In the genomic region with DNA sequence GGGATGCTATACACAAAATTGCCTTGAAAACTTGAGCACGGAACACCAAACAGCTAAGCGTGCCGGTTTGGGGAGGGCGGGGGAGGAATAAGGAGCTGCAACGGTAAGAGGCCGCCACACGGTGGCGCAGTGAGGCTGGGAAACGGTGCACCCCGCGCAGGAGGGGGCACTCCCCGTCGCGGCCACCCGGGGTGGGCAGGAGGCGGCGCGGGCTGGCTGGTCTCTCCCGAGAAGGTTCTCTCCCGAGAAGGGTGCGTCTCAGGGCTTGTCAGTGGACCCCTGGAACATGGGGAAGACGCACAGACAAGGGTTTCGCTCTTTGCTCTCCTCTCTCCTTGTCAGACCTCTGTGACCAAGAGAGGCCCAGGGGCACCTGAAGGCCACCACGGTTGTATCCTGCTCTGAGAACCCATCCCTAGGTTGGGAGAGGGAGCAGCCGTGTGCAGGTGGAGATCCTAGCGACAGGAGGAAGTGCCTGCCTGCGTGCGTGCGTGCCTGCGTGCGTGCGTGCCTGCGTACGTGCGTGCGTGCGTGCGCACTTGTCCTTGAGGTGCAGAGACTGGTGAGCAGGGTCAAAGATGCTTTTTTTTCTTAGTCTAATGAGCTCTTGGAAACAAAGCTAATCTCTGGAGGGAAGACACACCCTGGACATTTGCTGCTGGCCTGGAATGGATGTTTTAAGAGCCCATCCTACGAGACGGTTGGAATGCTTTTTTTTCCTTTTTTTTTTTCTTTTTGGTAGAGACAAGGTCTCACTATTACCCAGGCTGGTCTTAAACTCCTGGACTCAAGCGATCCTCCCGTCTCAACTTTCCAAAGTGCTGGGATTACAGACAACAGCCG, we compare ENCODE assay signal across 8 cellular contexts. TPM values are rescaled to one million over a fixed set of nuclear protein-coding genes. Genes with fewer than 3 reads are reported as not detected.
A peak's percentile ranks its signal among the peaks of the same experiment; 100 is the strongest.
DNase-seq lines count a peak whose midpoint lies in the region; ATAC-seq and TF ChIP-seq lines count a peak whose summit lies in the region.

No MANE protein-coding gene starts in this region.

- no peaks in the 10 kb centered on the region for H3K36me3 ChIP-seq in spleen

- H3K4me3 ChIP-seq in iPS-11a (ENCODE audit: low read depth, low read length) (peak overlapping the region; percentile 6), spleen (peak overlapping the region in 6 of 8 donors; percentile 4 to 58 (median 27))

- peaks cover 0 to 55% (median 4%) of the 10 kb centered on the region in 7 donors for H3K27me3 ChIP-seq in spleen (replicated peaks in 1 of 7)

- TF ChIP-seq CTCF in GM12874 (IDR thresholded peaks at IDR 0.05; ENCODE audit: insufficient read depth, low read depth, low read length) (peak; percentile 88), spleen (IDR thresholded peaks at IDR 0.05 in 8 of 11, conservative IDR thresholded peaks at IDR 0.05 in 3 of 11) (peak; percentile 87 to 97 (median 91))

- intact Hi-C loops in spleen (cut with DNase I; ENCODE audit: low total_unique reads): loop anchor here (2.0 kb wide), 1 partner anchor 90 kb away; no protein-coding TSS in a partner anchor

- H3K4me1 ChIP-seq in spleen: peaks cover 0 to 32% (median 15%) of the 10 kb centered on the region in 6 donors

- H3K9me3 ChIP-seq in spleen: no peaks in the 10 kb centered on the region

- 28 to 36% (median 32%) methylated on average over 39 to 43 of the region's 43 CpGs for WGBS in spleen, 5 donors

- H3K27ac ChIP-seq in spleen: peak overlapping the region in 5 of 8 donors; percentile 55 to 79 (median 75)

- ATAC-seq in HG02623 (IDR thresholded peaks at IDR 0.05; ENCODE audit: unreplicated experiment): peak; percentile 87

- TF ChIP-seq POLR2A in spleen (IDR thresholded peaks at IDR 0.05): no peak

- DNase-seq in NCI-H128 (lab: John Stamatoyannopoulos, UW; ENCODE audit: unreplicated experiment): peak; percentile 20
- DNase-seq in T-helper 9 cell: peak; percentile 69
- peak; percentile 85 for DNase-seq in astrocyte of the hippocampus (ENCODE audit: low read depth, low spot score)
- peak; percentile 92 for DNase-seq in spleen
- DNase-seq in cortex of kidney (lab: John Stamatoyannopoulos, UW): no peak

RNA-seq across cellular contexts. Expression of a gene that starts 18.1 kb away (rescaled TPM):
- 10 to 100 TPM; 20.8 to 28.7 (median 24.7) TPM for total RNA-seq in spleen
- 10 to 100 TPM in 2 of 3 donors, 1 to 10 TPM in 1; 9.5 to 20.5 (median 17.8) TPM for polyA plus RNA-seq in spleen
